Comparison of ENCODE assay signal across 1 cellular context in the genomic region with DNA sequence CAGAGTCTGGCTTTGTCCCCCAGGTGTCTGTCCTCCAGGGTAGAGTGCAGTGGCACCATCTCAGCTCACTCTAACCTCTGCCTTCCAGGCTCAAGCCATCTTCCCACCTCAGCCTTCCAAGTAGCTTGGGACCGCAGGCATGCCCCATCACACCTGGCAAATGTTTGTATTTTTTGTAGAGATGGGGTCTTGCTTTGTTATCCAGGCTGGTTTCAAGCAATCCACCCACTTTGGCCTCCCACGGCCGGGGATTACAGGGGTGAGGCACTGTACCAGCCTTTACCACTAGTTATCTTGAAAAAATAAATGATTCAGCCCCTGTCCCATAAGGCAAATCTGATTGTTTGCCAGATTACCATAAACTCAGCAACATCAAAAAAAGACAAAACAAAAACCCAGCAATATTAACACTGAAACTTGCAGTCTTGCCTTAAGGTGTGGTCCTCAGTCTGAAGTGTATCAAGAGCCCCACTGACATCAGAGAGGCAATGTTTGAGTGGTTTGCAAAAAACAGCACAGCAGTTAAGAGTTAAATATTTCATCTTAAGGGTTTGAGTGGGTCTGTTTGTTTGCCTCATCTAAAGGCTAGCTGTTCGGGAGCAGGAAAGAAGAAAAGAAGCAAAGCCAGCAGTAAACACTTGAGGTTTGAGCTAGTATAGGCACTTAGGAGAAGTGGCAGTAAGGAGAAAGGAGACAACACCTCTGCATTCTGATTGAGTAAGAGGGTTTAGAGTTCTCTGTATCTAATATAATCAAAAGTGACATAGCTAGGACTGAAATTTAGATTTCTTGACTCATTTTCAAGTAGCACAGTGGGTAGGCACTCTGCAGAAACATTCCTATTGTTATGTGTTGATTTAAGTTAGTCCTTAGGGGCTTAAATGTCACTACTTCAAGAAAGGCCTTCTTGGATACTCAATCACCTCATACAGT.
TF ChIP-seq lines count a peak whose summit lies in the region.

No MANE protein-coding gene starts in this region.

TF ChIP-seq in HEK293, 187 proteins besides CTCF, POLR2A, EP300 and RAD21 (continued from another document):
- TF ChIP-seq, protein P1, sequence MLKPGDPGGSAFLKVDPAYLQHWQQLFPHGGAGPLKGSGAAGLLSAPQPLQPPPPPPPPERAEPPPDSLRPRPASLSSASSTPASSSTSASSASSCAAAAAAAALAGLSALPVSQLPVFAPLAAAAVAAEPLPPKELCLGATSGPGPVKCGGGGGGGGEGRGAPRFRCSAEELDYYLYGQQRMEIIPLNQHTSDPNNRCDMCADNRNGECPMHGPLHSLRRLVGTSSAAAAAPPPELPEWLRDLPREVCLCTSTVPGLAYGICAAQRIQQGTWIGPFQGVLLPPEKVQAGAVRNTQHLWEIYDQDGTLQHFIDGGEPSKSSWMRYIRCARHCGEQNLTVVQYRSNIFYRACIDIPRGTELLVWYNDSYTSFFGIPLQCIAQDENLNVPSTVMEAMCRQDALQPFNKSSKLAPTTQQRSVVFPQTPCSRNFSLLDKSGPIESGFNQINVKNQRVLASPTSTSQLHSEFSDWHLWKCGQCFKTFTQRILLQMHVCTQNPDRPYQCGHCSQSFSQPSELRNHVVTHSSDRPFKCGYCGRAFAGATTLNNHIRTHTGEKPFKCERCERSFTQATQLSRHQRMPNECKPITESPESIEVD (tag by site-specific recombination; IDR thresholded peaks at IDR 0.05), result peak; percentile 57
- TF ChIP-seq ZNF335 (tag by site-specific recombination; conservative IDR thresholded peaks at IDR 0.05) (no peak), ZNF600 (tag by site-specific recombination; IDR thresholded peaks at IDR 0.05) (no peak)
